Comparison of ENCODE assay signal across 15 cellular contexts in the genomic region with DNA sequence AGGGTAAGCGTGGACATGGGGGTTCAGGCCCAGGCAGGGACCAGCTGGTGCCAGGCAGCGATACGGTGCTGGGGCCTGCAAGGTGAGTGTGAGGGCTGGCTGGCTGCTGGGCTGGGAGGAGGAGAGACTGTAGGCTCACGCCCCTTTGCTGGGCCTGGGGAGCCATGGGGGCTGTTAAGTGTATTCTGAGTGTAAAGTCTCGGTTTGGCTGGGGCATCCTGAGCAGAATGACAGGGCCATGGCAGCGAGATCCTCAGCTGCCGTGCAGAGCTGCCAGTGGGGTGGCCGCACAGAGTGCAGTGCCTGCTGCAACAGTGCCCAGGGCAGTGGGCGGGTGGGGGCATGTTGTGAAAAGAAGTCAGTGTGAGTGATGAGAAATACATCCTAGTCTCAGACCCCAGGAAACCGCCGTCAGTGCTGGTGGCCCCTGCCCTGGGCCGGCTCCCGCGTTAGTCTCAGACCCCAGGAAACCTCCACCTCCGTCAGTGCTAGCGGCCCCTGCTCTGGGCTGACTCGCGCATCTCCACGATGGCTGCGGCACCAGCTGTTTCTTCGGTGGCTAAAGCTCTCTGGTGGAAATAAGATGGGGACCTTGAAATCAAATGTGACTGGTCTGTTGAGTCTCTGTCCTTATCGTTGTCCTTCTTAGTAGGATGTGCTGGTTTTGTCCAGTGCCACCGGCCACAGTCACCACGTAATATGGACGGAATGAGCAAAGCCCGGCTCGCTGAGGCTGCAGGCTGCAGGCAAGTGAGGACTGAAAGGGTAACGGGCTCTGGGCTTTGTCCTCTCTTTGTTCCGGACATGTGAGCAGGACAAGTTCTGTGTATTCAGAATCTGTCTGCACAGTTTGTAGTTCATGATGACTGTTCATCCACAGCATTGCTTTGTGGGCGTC. TPM values are rescaled to one million over a fixed set of nuclear protein-coding genes. Genes with fewer than 3 reads are reported as not detected.
DNase-seq lines count a peak whose midpoint lies in the region; ATAC-seq and TF ChIP-seq lines count a peak whose summit lies in the region.
"Had no signal": no experiment of that assay in that cellular context is flagged by ENCODE, and none has a peak within 500 bp of the region (broad histone marks: within the 10 kb centered on the region; RNA-seq: fewer than 3 reads in every experiment).

No MANE protein-coding gene starts in this region.

- no peak for TF ChIP-seq CTCF in nephron progenitor cell (IDR thresholded peaks at IDR 0.05)

- no peak for ATAC-seq in HG03442 (IDR thresholded peaks at IDR 0.05; ENCODE audit: unreplicated experiment)

- H3K27ac ChIP-seq in KOPT-K1 (ENCODE audit: low read depth, low read length, poor library complexity, severe bottlenecking), result peak overlapping the region; percentile 99
- peak overlapping the region; percentile 70 for H3K27ac ChIP-seq in caudate nucleus (ENCODE audit: low read depth, low read length)
- H3K27ac ChIP-seq: esophagus muscularis mucosa had no signal

- CTCF ChIA-PET in activated CD4-positive, alpha-beta T cell treated with anti-CD3 and anti-CD28 coated beads, Interleukin-2, amount 10 ng/mL, durations not matched to agents 7 days and 5 days (lab: Charles Lee), result interaction anchor here (1.1 kb wide), 2 partner anchors 14 to 16 kb away, joined by 3 read pairs; no protein-coding TSS in a partner anchor

- H3K4me1 Mint-ChIP-seq in activated CD4-positive, alpha-beta T cell treated with anti-CD3 and anti-CD28 coated beads, Interleukin-2, amount 10 ng/mL, durations not matched to agents 7 days and 5 days, result peaks cover 58% of the 10 kb centered on the region
- H3K4me1 Mint-ChIP-seq in nephron progenitor cell, result no peaks in the 10 kb centered on the region

- peak overlapping the region; percentile 69 for H3K4me3 Mint-ChIP-seq in activated CD4-positive, alpha-beta T cell treated with anti-CD3 and anti-CD28 coated beads, Interleukin-2, amount 10 ng/mL, durations not matched to agents 7 days and 5 days
- H3K4me3 Mint-ChIP-seq in nephron progenitor cell, result no peak overlapping the region

- H3K27ac Mint-ChIP-seq in activated CD4-positive, alpha-beta T cell treated with anti-CD3 and anti-CD28 coated beads, Interleukin-2, amount 10 ng/mL, durations not matched to agents 7 days and 5 days, result peak overlapping the region; percentile 96
- H3K27ac Mint-ChIP-seq in nephron progenitor cell, result peak overlapping the region; percentile 22

- no peaks in the 10 kb centered on the region for H3K27me3 Mint-ChIP-seq in activated CD4-positive, alpha-beta T cell treated with anti-CD3 and anti-CD28 coated beads, Interleukin-2, amount 10 ng/mL, durations not matched to agents 7 days and 5 days
- no peaks in the 10 kb centered on the region for H3K27me3 Mint-ChIP-seq in nephron progenitor cell (ENCODE audit: low read depth, poor library complexity)

- POLR2A ChIA-PET in activated CD4-positive, alpha-beta T cell treated with anti-CD3 and anti-CD28 coated beads, Interleukin-2, amount 10 ng/mL, durations not matched to agents 7 days and 5 days (lab: Charles Lee), result no interaction called here

- no peak for DNase-seq in activated CD4-positive, alpha-beta T cell treated with anti-CD3 and anti-CD28 coated beads, Interleukin-2, amount 10 ng/mL, durations not matched to agents 7 days and 5 days
- DNase-seq in activated CD4-positive, alpha-beta T cell treated with anti-CD3 and anti-CD28 coated beads, Interleukin-2, amount 50 U/mL, for 48 hours, result no peak
- DNase-seq in caudate nucleus (lab: John Stamatoyannopoulos, UW), result no peak
- DNase-seq in nephron progenitor cell, result no peak
- no peak for DNase-seq in NCI-H1694 treated with DMSO at 0.1 percent for 48 hours (lab: John Stamatoyannopoulos, UW)
- DNase-seq in stimulated activated CD4-positive, alpha-beta T cell treated with anti-CD3 and anti-CD28 coated beads, Interleukin-4, amount 100 ng/mL, for 24 hours, result no peak
- DNase-seq: IMR-90; mammary epithelial cell; NCI-H1417 treated with DMSO at 0.1 percent for 48 hours; NCI-H526 treated with DMSO at 0.1 percent for 48 hours; SHP77 treated with DMSO at 0.1 percent for 48 hours; stimulated activated CD8-positive, alpha-beta memory T cell treated with anti-CD3 and anti-CD28 coated beads, Interleukin-4, amount 100 ng/mL, for 48 hours had no signal

- no peaks in the 10 kb centered on the region for H3K9me3 ChIP-seq in KOPT-K1 (ENCODE audit: insufficient read depth, low read length, poor library complexity, severe bottlenecking)
- H3K9me3 ChIP-seq: esophagus muscularis mucosa had no signal

- H3K9me3 Mint-ChIP-seq in activated CD4-positive, alpha-beta T cell treated with anti-CD3 and anti-CD28 coated beads, Interleukin-2, amount 10 ng/mL, durations not matched to agents 7 days and 5 days, result no peaks in the 10 kb centered on the region
- H3K9me3 Mint-ChIP-seq in nephron progenitor cell, result no peaks in the 10 kb centered on the region

- peaks cover 58% of the 10 kb centered on the region for H3K36me3 Mint-ChIP-seq in activated CD4-positive, alpha-beta T cell treated with anti-CD3 and anti-CD28 coated beads, Interleukin-2, amount 10 ng/mL, durations not matched to agents 7 days and 5 days (ENCODE audit: low read depth)
- H3K36me3 Mint-ChIP-seq in nephron progenitor cell (ENCODE audit: low read depth), result peaks cover 21% of the 10 kb centered on the region

- H3K36me3 ChIP-seq in KOPT-K1 (ENCODE audit: insufficient read depth, low read length), result peaks cover 86% of the 10 kb centered on the region

RNA-seq across cellular contexts. Expression of a gene that starts 22.9 kb away (rescaled TPM):
- total RNA-seq in activated CD4-positive, alpha-beta T cell treated with anti-CD3 and anti-CD28 coated beads, Interleukin-2, amount 10 ng/mL, durations not matched to agents 7 days and 5 days, result 10 to 100 TPM; 57.3 to 62.0 TPM

RNA-seq across cellular contexts. Expression of a gene that starts 55.0 kb away (rescaled TPM):
- total RNA-seq in activated CD4-positive, alpha-beta T cell treated with anti-CD3 and anti-CD28 coated beads, Interleukin-2, amount 10 ng/mL, durations not matched to agents 7 days and 5 days, result not detected
